8 cellular contexts compared by ENCODE assay signal in genomic region chr7:121712966-121713365, GRCh38.
DNase-seq lines count a peak whose midpoint lies in the region; TF ChIP-seq lines count a peak whose summit lies in the region.
"Not testable (repeated sequence)": the region's sequence is repeated elsewhere in the genome, so short reads cannot be mapped to it uniquely, and the experiment has no call there.

No MANE protein-coding gene starts in this region.

- CTCF ChIA-PET in HEK293 (lab: Yijun Ruan, JAX): interaction anchor here (0.7 kb wide), 1 partner anchor 32 kb away, joined by 5 read pairs; no protein-coding TSS in a partner anchor

- H3K4me1 ChIP-seq in HEK293 (ENCODE audit: control insufficient read depth, insufficient read depth, low read length): not testable (repeated sequence)

- not testable (repeated sequence) for H3K27me3 Mint-ChIP-seq in glutamatergic neuron (ENCODE audit: unreplicated experiment); nephron progenitor cell (ENCODE audit: low read depth, poor library complexity)

- peak; percentile 11 for DNase-seq in COR-L47 (lab: John Stamatoyannopoulos, UW)
- DNase-seq in NCI-H1436 treated with DMSO at 0.1 percent for 48 hours (lab: John Stamatoyannopoulos, UW): peak; percentile 12
- DNase-seq in NCI-H345 (lab: John Stamatoyannopoulos, UW): peak; percentile 51
- DNase-seq in NCI-H82 (lab: John Stamatoyannopoulos, UW): peak; percentile 36
- peak; percentile 21 for DNase-seq in WERI-Rb-1
- DNase-seq in glutamatergic neuron: peak; percentile 12
- peak; percentile 3 for DNase-seq in nephron progenitor cell

- H3K36me3 ChIP-seq in HEK293 (ENCODE audit: control insufficient read depth in 2 of 2, insufficient read depth in 1 of 2, low read length in 2 of 2); WERI-Rb-1: not testable (repeated sequence)

- H3K27me3 ChIP-seq in WERI-Rb-1 (ENCODE audit: insufficient read depth, low read depth, severe bottlenecking): not testable (repeated sequence)

- not testable (repeated sequence) for H3K9me3 Mint-ChIP-seq in glutamatergic neuron (ENCODE audit: unreplicated experiment)
- peaks cover 10% of the 10 kb centered on the region for H3K9me3 Mint-ChIP-seq in nephron progenitor cell

- H3K4me1 Mint-ChIP-seq in glutamatergic neuron (ENCODE audit: low read depth, unreplicated experiment); nephron progenitor cell: not testable (repeated sequence)

- H3K9me3 ChIP-seq in HEK293 (ENCODE audit: control insufficient read depth, insufficient read depth, low read depth, low read length); WERI-Rb-1 (ENCODE audit: severe bottlenecking): not testable (repeated sequence)

- H3K36me3 Mint-ChIP-seq in glutamatergic neuron (ENCODE audit: unreplicated experiment); nephron progenitor cell (ENCODE audit: low read depth): not testable (repeated sequence)

- H3K27ac ChIP-seq in HEK293 (ENCODE audit: extremely low read depth, low read depth, low read length); WERI-Rb-1: not testable (repeated sequence)

- not testable (repeated sequence) for H3K4me3 ChIP-seq in HEK293 (ENCODE audit: low read depth, low read length); WERI-Rb-1 (ENCODE audit: low read depth, low read length)

- not testable (repeated sequence) for TF ChIP-seq CTCF in HEK293 (tag by site-specific recombination; IDR thresholded peaks at IDR 0.05); WERI-Rb-1 (IDR thresholded peaks at IDR 0.05; ENCODE audit: low read depth, low read length); glutamatergic neuron (IDR thresholded peaks at IDR 0.05; ENCODE audit: partially characterized antibody, unreplicated experiment); nephron progenitor cell (IDR thresholded peaks at IDR 0.05)

- POLR2A ChIA-PET in HEK293 (lab: Yijun Ruan, JAX): not testable (repeated sequence)

- H3K4me3 Mint-ChIP-seq in glutamatergic neuron (ENCODE audit: unreplicated experiment); nephron progenitor cell: not testable (repeated sequence)

- H3K27ac Mint-ChIP-seq in glutamatergic neuron (ENCODE audit: unreplicated experiment); nephron progenitor cell: not testable (repeated sequence)

TF ChIP-seq in HEK293, 187 proteins besides CTCF, POLR2A, EP300 and RAD21:
- TF ChIP-seq EGR2 (tag by site-specific recombination; IDR thresholded peaks at IDR 0.05; ENCODE audit: low read depth): 0 out of 2 replicates have a peak, but pooled peaks have one; percentile 24
- peak; percentile 25; the same call in 1 of the 2 replicates for TF ChIP-seq ZNF140 (tag by site-specific recombination; IDR thresholded peaks at IDR 0.05)
- TF ChIP-seq ZFHX2 (tag by site-specific recombination; conservative IDR thresholded peaks at IDR 0.05): 0 out of 2 replicates have a peak, but pooled peaks have one; percentile 29
